In the genomic region with DNA sequence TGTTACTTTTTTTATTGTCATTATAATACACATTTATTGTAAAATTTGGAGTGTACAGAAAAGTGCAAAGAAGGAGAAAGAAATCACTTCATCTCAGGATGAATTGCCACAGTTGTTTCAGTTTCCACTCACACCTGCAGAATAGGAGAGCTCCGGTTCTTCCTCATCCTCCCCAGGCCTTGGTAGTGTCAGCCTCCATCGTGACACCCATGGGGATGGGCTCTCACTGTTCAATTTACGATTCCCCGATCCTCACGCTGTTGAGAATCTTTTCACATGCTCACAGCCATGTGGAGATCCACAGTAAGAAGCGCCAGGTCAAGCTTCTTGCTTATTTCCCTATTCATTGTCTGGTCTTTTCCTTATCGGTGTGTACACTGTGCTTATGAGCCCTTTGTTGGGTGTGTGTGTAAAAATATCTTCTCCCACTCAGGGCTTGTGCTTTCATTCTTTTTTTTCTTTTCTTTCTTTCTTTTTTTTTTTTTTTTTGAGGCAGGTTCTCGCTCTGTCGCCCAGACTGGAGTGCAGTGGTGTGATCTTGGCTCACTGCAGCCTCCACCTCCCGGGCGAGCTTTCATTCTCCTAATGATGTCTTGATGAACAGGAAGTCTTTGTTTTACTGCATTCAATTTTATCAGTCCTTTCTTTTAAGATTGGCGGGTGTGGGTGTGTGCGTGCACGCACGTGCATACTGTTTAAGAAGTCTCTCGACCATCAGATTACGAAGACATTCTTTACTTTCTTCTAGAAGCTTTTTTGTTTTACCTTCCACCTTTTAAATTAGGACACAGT, we compare ENCODE assay signal across 12 cellular contexts. TPM values are rescaled to one million over a fixed set of nuclear protein-coding genes. Genes with fewer than 3 reads are reported as not detected.
DNase-seq lines count a peak whose midpoint lies in the region; ATAC-seq and TF ChIP-seq lines count a peak whose summit lies in the region.
"Had no signal": no experiment of that assay in that cellular context is flagged by ENCODE, and none has a peak within 500 bp of the region (broad histone marks: within the 10 kb centered on the region; RNA-seq: fewer than 3 reads in every experiment).

No MANE protein-coding gene starts in this region.

- no peak overlapping the region for H3K18ac ChIP-seq in trophoblast cell (ENCODE audit: low read length)

- TF ChIP-seq CTCF in OCI-LY3 (IDR thresholded peaks at IDR 0.05; ENCODE audit: low read depth, low read length), result no peak
- no peak for TF ChIP-seq CTCF in neural crest cell (conservative IDR thresholded peaks at IDR 0.05)
- TF ChIP-seq CTCF in heart left ventricle (IDR thresholded peaks at IDR 0.05), result no peak

- WGBS in heart left ventricle, 4 donors, result 44 to 54% (median 47%) methylated on average over 17 of the region's 17 CpGs
- WGBS in trophoblast cell (ENCODE audit: extremely low coverage, insufficient coverage, insufficient read length), result no CpG with 5 or more reads among the region's 17 CpGs

- H3K4me3 ChIP-seq in OCI-LY3 (ENCODE audit: low read length) (no peak overlapping the region), heart left ventricle (no peak overlapping the region), trophoblast cell (ENCODE audit: low read depth, low read length) (no peak overlapping the region)
- H3K4me3 ChIP-seq: thoracic aorta had no signal

- peaks cover 14% of the 10 kb centered on the region for H3K27me3 Mint-ChIP-seq in T-helper 1 cell treated with Interleukin-12 subunit alpha and Interleukin-12 subunit beta and Interleukin-4 antibody, amounts not matched to agents 30 μg/mL and 1 μg/mL, for 36 hours (ENCODE audit: low read depth)
- H3K27me3 Mint-ChIP-seq in activated naive CD8-positive, alpha-beta T cell treated with anti-CD3 and anti-CD28 coated beads, Interleukin-2, amount 10 ng/mL, durations not matched to agents 7 days and 5 days, result no peaks in the 10 kb centered on the region
- no peaks in the 10 kb centered on the region for H3K27me3 Mint-ChIP-seq in neural crest cell (ENCODE audit: low read depth)

- peak overlapping the region; percentile 54 for H3K4me3 Mint-ChIP-seq in T-helper 1 cell treated with Interleukin-12 subunit alpha and Interleukin-12 subunit beta and Interleukin-4 antibody, amounts not matched to agents 30 μg/mL and 1 μg/mL, for 36 hours
- peak overlapping the region; percentile 87 for H3K4me3 Mint-ChIP-seq in activated naive CD8-positive, alpha-beta T cell treated with anti-CD3 and anti-CD28 coated beads, Interleukin-2, amount 10 ng/mL, durations not matched to agents 7 days and 5 days
- no peak overlapping the region for H3K4me3 Mint-ChIP-seq in neural crest cell

- no peak overlapping the region for H4K91ac ChIP-seq in trophoblast cell (ENCODE audit: low read depth, low read length)

- H3K9me3 ChIP-seq in OCI-LY3 (ENCODE audit: insufficient read depth, low read length) (no peaks in the 10 kb centered on the region), heart left ventricle (no peaks in the 10 kb centered on the region), trophoblast cell (ENCODE audit: insufficient read depth, low read depth, low read length) (no peaks in the 10 kb centered on the region)
- H3K9me3 ChIP-seq: thoracic aorta had no signal

- no peak overlapping the region for H3K27ac ChIP-seq in OCI-LY3 (ENCODE audit: low read length)
- peak overlapping the region in 1 of 12 donors; percentile 40 for H3K27ac ChIP-seq in heart left ventricle
- H3K27ac ChIP-seq in trophoblast cell (ENCODE audit: low read depth, low read length), result no peak overlapping the region

- intact Hi-C loops in heart left ventricle (cut with DNase I), result no loop called here

- H3K27ac Mint-ChIP-seq in T-helper 1 cell treated with Interleukin-12 subunit alpha and Interleukin-12 subunit beta and Interleukin-4 antibody, amounts not matched to agents 30 μg/mL and 1 μg/mL, for 36 hours, result peak overlapping the region; percentile 47
- H3K27ac Mint-ChIP-seq in activated naive CD8-positive, alpha-beta T cell treated with anti-CD3 and anti-CD28 coated beads, Interleukin-2, amount 10 ng/mL, durations not matched to agents 7 days and 5 days, result peak overlapping the region; percentile 95
- peak overlapping the region; percentile 27 for H3K27ac Mint-ChIP-seq in neural crest cell (ENCODE audit: unreplicated experiment)

- H3K4me2 ChIP-seq in OCI-LY3 (ENCODE audit: low read length), result peak overlapping the region; percentile 28; the same call in 1 of the 2 replicates
- no peak overlapping the region for H3K4me2 ChIP-seq in trophoblast cell (ENCODE audit: low read length)

- no peaks in the 10 kb centered on the region for H3K9me3 Mint-ChIP-seq in T-helper 1 cell treated with Interleukin-12 subunit alpha and Interleukin-12 subunit beta and Interleukin-4 antibody, amounts not matched to agents 30 μg/mL and 1 μg/mL, for 36 hours
- H3K9me3 Mint-ChIP-seq in activated naive CD8-positive, alpha-beta T cell treated with anti-CD3 and anti-CD28 coated beads, Interleukin-2, amount 10 ng/mL, durations not matched to agents 7 days and 5 days, result no peaks in the 10 kb centered on the region
- H3K9me3 Mint-ChIP-seq in neural crest cell, result no peaks in the 10 kb centered on the region

- no peak overlapping the region for H3K23ac ChIP-seq in trophoblast cell (ENCODE audit: low read length)

- ATAC-seq in activated naive CD8-positive, alpha-beta T cell treated with anti-CD3 and anti-CD28 coated beads, Interleukin-2, amount 10 ng/mL, durations not matched to agents 7 days and 5 days (ENCODE audit: low read depth), result peak; percentile 10
- no peak for ATAC-seq in heart left ventricle
- ATAC-seq in GM19035 (IDR thresholded peaks at IDR 0.05; ENCODE audit: unreplicated experiment), result no peak

- H4K12ac ChIP-seq in trophoblast cell (ENCODE audit: low read depth, low read length), result no peak overlapping the region

- H3K4me1 ChIP-seq in OCI-LY3 (ENCODE audit: low read length), result peaks cover 20% of the 10 kb centered on the region
- peaks cover 8 to 71% (median 27%) of the 10 kb centered on the region in 12 donors for H3K4me1 ChIP-seq in heart left ventricle
- H3K4me1 ChIP-seq in trophoblast cell (ENCODE audit: control insufficient read depth in 1 of 2, insufficient read depth in 2 of 2, low read length in 2 of 2), result peaks cover 11 to 12% of the 10 kb centered on the region in 2 experiments

- H3K27me3 ChIP-seq in OCI-LY3 (ENCODE audit: low read depth, low read length) (no peaks in the 10 kb centered on the region), heart left ventricle (no peaks in the 10 kb centered on the region), trophoblast cell (ENCODE audit: insufficient read depth, low read length) (no peaks in the 10 kb centered on the region)

- no peak overlapping the region for H2BK5ac ChIP-seq in trophoblast cell (ENCODE audit: low read depth, low read length, poor library complexity)

- H2BK120ac ChIP-seq in trophoblast cell (ENCODE audit: insufficient read depth, low read length, poor library complexity), result no peak overlapping the region

- H2BK12ac ChIP-seq in trophoblast cell (ENCODE audit: low read length), result no peak overlapping the region

- H3K4ac ChIP-seq in trophoblast cell (ENCODE audit: low read depth, low read length), result no peak overlapping the region

- H3K4me1 Mint-ChIP-seq in T-helper 1 cell treated with Interleukin-12 subunit alpha and Interleukin-12 subunit beta and Interleukin-4 antibody, amounts not matched to agents 30 μg/mL and 1 μg/mL, for 36 hours (ENCODE audit: low read depth), result peaks cover 40% of the 10 kb centered on the region
- peaks cover 75% of the 10 kb centered on the region for H3K4me1 Mint-ChIP-seq in activated naive CD8-positive, alpha-beta T cell treated with anti-CD3 and anti-CD28 coated beads, Interleukin-2, amount 10 ng/mL, durations not matched to agents 7 days and 5 days
- peaks cover 34% of the 10 kb centered on the region for H3K4me1 Mint-ChIP-seq in neural crest cell

- H2AFZ ChIP-seq in OCI-LY3 (ENCODE audit: low read depth, low read length) (no peak overlapping the region), trophoblast cell (ENCODE audit: insufficient read depth, low read length, poor library complexity) (no peak overlapping the region)

- POLR2A ChIA-PET in activated naive CD8-positive, alpha-beta T cell treated with anti-CD3 and anti-CD28 coated beads, Interleukin-2, amount 10 ng/mL, durations not matched to agents 7 days and 5 days (lab: Charles Lee), result interaction anchor here (0.7 to 1.7 kb wide), 9 partner anchors 9 to 414 kb away, joined by 3 to 6 read pairs (median 4); a partner anchor contains a TSS

- peaks cover 3% of the 10 kb centered on the region for H3K79me1 ChIP-seq in trophoblast cell (ENCODE audit: low read length)

- H3K79me2 ChIP-seq in OCI-LY3 (ENCODE audit: low read length) (no peaks in the 10 kb centered on the region), trophoblast cell (ENCODE audit: control insufficient read depth, insufficient read depth, low read length, poor library complexity) (no peaks in the 10 kb centered on the region)

- no peak overlapping the region for H2AK5ac ChIP-seq in trophoblast cell (ENCODE audit: low read length)

- no peaks in the 10 kb centered on the region for H4K20me1 ChIP-seq in OCI-LY3 (ENCODE audit: insufficient read depth, low read length)

- no peak overlapping the region for H3K9ac ChIP-seq in OCI-LY3 (ENCODE audit: low read length)
- no peak overlapping the region for H3K9ac ChIP-seq in trophoblast cell (ENCODE audit: low read length)

- DNase-seq in T-helper 1 cell (no peak), neural crest cell (ENCODE audit: low read depth, low spot score) (no peak), heart left ventricle (no peak), trophoblast cell (no peak)
- DNase-seq in activated naive CD8-positive, alpha-beta T cell treated with anti-CD3 and anti-CD28 coated beads, Interleukin-2, amount 10 ng/mL, durations not matched to agents 7 days and 5 days, result peak; percentile 36
- DNase-seq: midbrain, NCI-H1092 treated with DMSO at 0.1 percent for 48 hours, NCI-H524 had no signal

- no peak overlapping the region for H4K8ac ChIP-seq in trophoblast cell (ENCODE audit: low read depth, low read length)

- H3K36me3 ChIP-seq in OCI-LY3 (replicated peaks; ENCODE audit: low read depth, low read length) (no peaks in the 10 kb centered on the region), heart left ventricle (no peaks in the 10 kb centered on the region), trophoblast cell (ENCODE audit: control insufficient read depth in 1 of 2, insufficient read depth in 2 of 2, low read length in 2 of 2) (no peaks in the 10 kb centered on the region)
- H3K36me3 ChIP-seq: thoracic aorta had no signal

- no peak for TF ChIP-seq POLR2A in heart left ventricle (IDR thresholded peaks at IDR 0.05)

- H3K36me3 Mint-ChIP-seq in T-helper 1 cell treated with Interleukin-12 subunit alpha and Interleukin-12 subunit beta and Interleukin-4 antibody, amounts not matched to agents 30 μg/mL and 1 μg/mL, for 36 hours (ENCODE audit: low read depth), result no peaks in the 10 kb centered on the region
- peaks cover 9% of the 10 kb centered on the region for H3K36me3 Mint-ChIP-seq in activated naive CD8-positive, alpha-beta T cell treated with anti-CD3 and anti-CD28 coated beads, Interleukin-2, amount 10 ng/mL, durations not matched to agents 7 days and 5 days
- H3K36me3 Mint-ChIP-seq in neural crest cell (ENCODE audit: low read depth), result no peaks in the 10 kb centered on the region

- H3K14ac ChIP-seq in trophoblast cell (ENCODE audit: low read length), result no peak overlapping the region

RNA-seq across cellular contexts. Expression of a gene that starts 21.5 kb away (rescaled TPM):
- 10 to 100 TPM; 80.5 to 80.9 TPM for total RNA-seq in activated naive CD8-positive, alpha-beta T cell treated with anti-CD3 and anti-CD28 coated beads, Interleukin-2, amount 10 ng/mL, durations not matched to agents 7 days and 5 days
- total RNA-seq in neural crest cell (12.1 and 12.7 TPM in 2 replicates), heart left ventricle (10 to 100 TPM in 8 of 9 donors, 1 to 10 TPM in 1; 9.7 to 37.0 (median 14.6) TPM)
- 1 to 10 TPM; 8.6 to 8.7 TPM for polyA plus RNA-seq in heart left ventricle
- 34.8 and 36.0 TPM in 2 replicates for polyA plus RNA-seq in trophoblast cell (2013)

Comparison
In these comparisons a context has a peak if more than half of its experiments do, and no peak if none do; other contexts are left out.
1. H3K27ac Mint-ChIP-seq: peak in every context shown above with its lines; median percentile 95 in activated naive CD8-positive, alpha-beta T cell treated with anti-CD3 and anti-CD28 coated beads, Interleukin-2, amount 10 ng/mL, durations not matched to agents 7 days and 5 days; 47 in T-helper 1 cell treated with Interleukin-12 subunit alpha and Interleukin-12 subunit beta and Interleukin-4 antibody, amounts not matched to agents 30 μg/mL and 1 μg/mL, for 36 hours; 27 in neural crest cell.